33 cellular contexts compared by ENCODE assay signal in genomic region chr21:44317871-44318270, GRCh38. TPM values are rescaled to one million over a fixed set of nuclear protein-coding genes. Genes with fewer than 3 reads are reported as not detected.
"Had no signal": no experiment of that assay in that cellular context is flagged by ENCODE, and none has a peak within 500 bp of the region (broad histone marks: within the 10 kb centered on the region; RNA-seq: fewer than 3 reads in every experiment).

No MANE protein-coding gene starts in this region.

- H3K27ac Mint-ChIP-seq: activated B cell treated with CpG ODN at 0.5 μM for 24 hours; activated CD4-positive, alpha-beta T cell treated with anti-CD3 and anti-CD28 coated beads for 36 hours; activated CD8-positive, alpha-beta memory T cell treated with anti-CD3 and anti-CD28 coated beads, Interleukin-2, amount 10 ng/mL, durations not matched to agents 7 days and 5 days; activated CD8-positive, alpha-beta T cell treated with anti-CD3 and anti-CD28 coated beads, Interleukin-2, amount 10 ng/mL, durations not matched to agents 7 days and 5 days; activated naive CD8-positive, alpha-beta T cell; nephron; progenitor cell of endocrine pancreas; stimulated activated naive CD8-positive, alpha-beta T cell treated with anti-CD3 and anti-CD28 coated beads, Interleukin-15, amount 100 ng/mL, for 72 hours; T-helper 2 cell treated with Interferon-gamma antibody and Interleukin-4, amounts not matched to agents 5 μg/mL and 100 μg/mL, for 36 hours had no signal

- H3K27ac ChIP-seq: body of pancreas, gastroesophageal sphincter, hepatocyte, neutrophil, ovary, sigmoid colon, tibial artery had no signal

- H3K4me3 Mint-ChIP-seq: activated B cell treated with CpG ODN at 0.5 μM for 24 hours; activated CD4-positive, alpha-beta T cell treated with anti-CD3 and anti-CD28 coated beads for 36 hours; activated CD8-positive, alpha-beta memory T cell treated with anti-CD3 and anti-CD28 coated beads, Interleukin-2, amount 10 ng/mL, durations not matched to agents 7 days and 5 days; activated CD8-positive, alpha-beta T cell treated with anti-CD3 and anti-CD28 coated beads, Interleukin-2, amount 10 ng/mL, durations not matched to agents 7 days and 5 days; activated naive CD8-positive, alpha-beta T cell; nephron; stimulated activated effector memory CD8-positive, alpha-beta T cell treated with anti-CD3 and anti-CD28 coated beads, Interleukin-12 subunit alpha, Interleukin-12 subunit beta, amount 100 ng/mL, for 72 hours; stimulated activated naive CD8-positive, alpha-beta T cell treated with anti-CD3 and anti-CD28 coated beads, Interleukin-15, amount 100 ng/mL, for 72 hours; T-helper 2 cell treated with Interferon-gamma antibody and Interleukin-4, amounts not matched to agents 5 μg/mL and 100 μg/mL, for 36 hours had no signal

- H3K4me1 Mint-ChIP-seq: activated B cell treated with CpG ODN at 0.5 μM for 24 hours; activated CD4-positive, alpha-beta T cell treated with anti-CD3 and anti-CD28 coated beads for 36 hours; activated CD8-positive, alpha-beta memory T cell treated with anti-CD3 and anti-CD28 coated beads, Interleukin-2, amount 10 ng/mL, durations not matched to agents 7 days and 5 days; nephron; stimulated activated effector memory CD8-positive, alpha-beta T cell treated with anti-CD3 and anti-CD28 coated beads, Interleukin-12 subunit alpha, Interleukin-12 subunit beta, amount 100 ng/mL, for 72 hours; stimulated activated naive CD8-positive, alpha-beta T cell treated with anti-CD3 and anti-CD28 coated beads, Interleukin-15, amount 100 ng/mL, for 72 hours had no signal

- H3K9me3 Mint-ChIP-seq: activated B cell treated with CpG ODN at 0.5 μM for 24 hours; nephron; stimulated activated effector memory CD8-positive, alpha-beta T cell treated with anti-CD3 and anti-CD28 coated beads, Interleukin-12 subunit alpha, Interleukin-12 subunit beta, amount 100 ng/mL, for 72 hours; stimulated activated naive CD8-positive, alpha-beta T cell treated with anti-CD3 and anti-CD28 coated beads, Interleukin-15, amount 100 ng/mL, for 72 hours; T-helper 2 cell treated with Interferon-gamma antibody and Interleukin-4, amounts not matched to agents 5 μg/mL and 100 μg/mL, for 36 hours had no signal

- H3K27me3 Mint-ChIP-seq: activated B cell treated with CpG ODN at 0.5 μM for 24 hours; activated CD4-positive, alpha-beta T cell treated with anti-CD3 and anti-CD28 coated beads for 36 hours; activated CD8-positive, alpha-beta memory T cell treated with anti-CD3 and anti-CD28 coated beads, Interleukin-2, amount 10 ng/mL, durations not matched to agents 7 days and 5 days; activated naive CD8-positive, alpha-beta T cell; progenitor cell of endocrine pancreas; stimulated activated naive CD8-positive, alpha-beta T cell treated with anti-CD3 and anti-CD28 coated beads, Interleukin-15, amount 100 ng/mL, for 72 hours had no signal

- ATAC-seq: activated CD4-positive, alpha-beta T cell treated with anti-CD3 and anti-CD28 coated beads for 36 hours; activated CD8-positive, alpha-beta memory T cell treated with anti-CD3 and anti-CD28 coated beads, Interleukin-2, amount 10 ng/mL, durations not matched to agents 7 days and 5 days; activated CD8-positive, alpha-beta T cell treated with anti-CD3 and anti-CD28 coated beads, Interleukin-2, amount 10 ng/mL, durations not matched to agents 7 days and 5 days; body of pancreas; gastroesophageal sphincter; left colon; stimulated activated effector memory CD8-positive, alpha-beta T cell treated with anti-CD3 and anti-CD28 coated beads, Interleukin-12 subunit alpha, Interleukin-12 subunit beta, amount 100 ng/mL, for 72 hours; stimulated activated naive CD8-positive, alpha-beta T cell treated with anti-CD3 and anti-CD28 coated beads, Interleukin-15, amount 100 ng/mL, for 72 hours had no signal

- H3K36me3 Mint-ChIP-seq: activated naive CD8-positive, alpha-beta T cell had no signal

- DNase-seq: activated B cell treated with CpG ODN at 0.5 μM for 24 hours; activated CD4-positive, alpha-beta T cell treated with anti-CD3 and anti-CD28 coated beads for 36 hours; activated CD8-positive, alpha-beta memory T cell treated with anti-CD3 and anti-CD28 coated beads, Interleukin-2, amount 10 ng/mL, durations not matched to agents 7 days and 5 days; activated CD8-positive, alpha-beta T cell treated with anti-CD3 and anti-CD28 coated beads, Interleukin-2, amount 10 ng/mL, durations not matched to agents 7 days and 5 days; activated effector memory CD4-positive, alpha-beta T cell treated with Interleukin-2 at 50 U/mL for 16 hours; activated naive CD4-positive, alpha-beta T cell treated with Interleukin-2 at 50 U/mL for 16 hours; aorta; body of pancreas; cerebellar nuclear complex; cortex of kidney; left colon; mammary epithelial cell; ovary; retina; sigmoid colon; small intestine; stimulated activated CD4-positive, alpha-beta T cell treated with anti-CD3 and anti-CD28 coated beads, Interleukin-4, amount 100 ng/mL, for 24 hours; stimulated activated naive CD8-positive, alpha-beta T cell treated with anti-CD3 and anti-CD28 coated beads, Interleukin-15, amount 100 ng/mL, for 72 hours; T-helper 1 cell; tibial artery had no signal

RNA-seq across cellular contexts. Expression of gene AIRE, which starts 32.2 kb away (rescaled TPM):
- total RNA-seq: activated B cell treated with CpG ODN at 0.5 μM for 24 hours; activated CD4-positive, alpha-beta T cell treated with anti-CD3 and anti-CD28 coated beads for 36 hours; activated CD8-positive, alpha-beta T cell treated with anti-CD3 and anti-CD28 coated beads, Interleukin-2, amount 10 ng/mL, durations not matched to agents 7 days and 5 days; fibroblast of lung; fibroblast of villous mesenchyme; gastroesophageal sphincter; mammary epithelial cell; ovary; progenitor cell of endocrine pancreas; sigmoid colon had no signal

RNA-seq across cellular contexts. Expression of gene TRPM2, which starts 35.5 kb away (rescaled TPM):
- total RNA-seq: endothelial cell of umbilical vein, fibroblast of lung had no signal

RNA-seq across cellular contexts. Expression of gene DNMT3L, which starts 56.2 kb away (rescaled TPM):
- total RNA-seq: activated B cell treated with CpG ODN at 0.5 μM for 24 hours; activated CD4-positive, alpha-beta T cell treated with anti-CD3 and anti-CD28 coated beads for 36 hours; activated CD8-positive, alpha-beta memory T cell treated with anti-CD3 and anti-CD28 coated beads, Interleukin-2, amount 10 ng/mL, durations not matched to agents 7 days and 5 days; activated CD8-positive, alpha-beta T cell treated with anti-CD3 and anti-CD28 coated beads, Interleukin-2, amount 10 ng/mL, durations not matched to agents 7 days and 5 days; aorta; body of pancreas; endothelial cell of umbilical vein; fibroblast of lung; fibroblast of villous mesenchyme; gastroesophageal sphincter; hepatocyte; left colon; mammary epithelial cell; mucosa of gallbladder; ovary; progenitor cell of endocrine pancreas; sigmoid colon; urinary bladder had no signal
